In the genomic region with DNA sequence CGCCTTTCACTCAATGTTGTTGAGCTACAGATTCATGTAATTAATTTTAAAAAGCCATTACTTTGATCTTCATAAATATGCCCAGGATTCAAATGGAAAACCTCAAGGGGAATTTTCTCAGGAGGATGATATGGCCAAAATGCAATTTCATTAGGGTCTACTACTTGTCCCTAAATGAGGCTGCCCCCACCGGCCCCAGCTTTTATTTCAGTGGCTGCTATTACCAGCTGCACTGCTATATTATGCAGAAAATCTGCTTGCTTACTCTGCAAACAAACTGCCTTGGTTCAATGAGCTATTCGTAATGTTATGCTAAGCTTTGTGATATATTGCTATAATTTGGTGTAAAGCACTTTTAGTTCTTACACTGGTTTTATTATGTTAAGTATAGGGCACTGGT, we compare ENCODE assay signal across 17 cellular contexts.
DNase-seq lines count a peak whose midpoint lies in the region; ATAC-seq and TF ChIP-seq lines count a peak whose summit lies in the region.
"Had no signal": no experiment of that assay in that cellular context is flagged by ENCODE, and none has a peak within 500 bp of the region (broad histone marks: within the 10 kb centered on the region; RNA-seq: fewer than 3 reads in every experiment).

No MANE protein-coding gene starts in this region.

- peaks cover 74% of the 10 kb centered on the region for H3K4me1 Mint-ChIP-seq in neural crest cell

- WGBS in adrenal gland, 4 donors = 58 to 68% (median 66%) methylated on average over 3 of the region's 3 CpGs

- no peaks in the 10 kb centered on the region for H3K4me1 ChIP-seq in left ventricle myocardium inferior
- H3K4me1 ChIP-seq in adrenal gland (replicated peaks in 1 of 2) = no peaks in the 10 kb centered on the region
- H3K4me1 ChIP-seq in mucosa of descending colon (ENCODE audit: low read depth) = no peaks in the 10 kb centered on the region
- H3K4me1 ChIP-seq: A549 had no signal

- H3K36me3 ChIP-seq in left ventricle myocardium inferior = no peaks in the 10 kb centered on the region
- no peaks in the 10 kb centered on the region for H3K36me3 ChIP-seq in SK-N-MC (ENCODE audit: insufficient read depth, low read length)
- H3K36me3 ChIP-seq in adrenal gland (replicated peaks in 1 of 2) = no peaks in the 10 kb centered on the region
- H3K36me3 ChIP-seq in mucosa of descending colon (ENCODE audit: low read depth) = no peaks in the 10 kb centered on the region

- ATAC-seq in Right ventricle myocardium inferior (no peak), GM18511 (IDR thresholded peaks at IDR 0.05; ENCODE audit: unreplicated experiment) (no peak), mucosa of descending colon (no peak)
- ATAC-seq: A549, GM23338, HCT116 had no signal

- no peaks in the 10 kb centered on the region for H3K9me3 Mint-ChIP-seq in neural crest cell
- H3K9me3 Mint-ChIP-seq: CD4-positive, alpha-beta T cell; GM23338; HFFc6 had no signal

- peak overlapping the region; percentile 52 for H3K4me3 Mint-ChIP-seq in neural crest cell
- H3K4me3 Mint-ChIP-seq: CD4-positive, alpha-beta T cell; GM23338; HFFc6 had no signal

- H3K36me3 Mint-ChIP-seq in neural crest cell (ENCODE audit: low read depth) = no peaks in the 10 kb centered on the region

- H3K4me3 ChIP-seq in left ventricle myocardium inferior = no peak overlapping the region
- H3K4me3 ChIP-seq in SK-N-MC = peak overlapping the region; percentile 54
- H3K4me3 ChIP-seq in adrenal gland = no peak overlapping the region
- no peak overlapping the region for H3K4me3 ChIP-seq in mucosa of descending colon
- H3K4me3 ChIP-seq: A549, GM23338 had no signal

- no peak overlapping the region for H3K27ac Mint-ChIP-seq in neural crest cell (ENCODE audit: unreplicated experiment)
- H3K27ac Mint-ChIP-seq: CD4-positive, alpha-beta T cell; HFFc6 had no signal

- no peak overlapping the region for H3K27ac ChIP-seq in left ventricle myocardium inferior (replicated peaks)
- H3K27ac ChIP-seq in SK-N-MC = no peak overlapping the region
- H3K27ac ChIP-seq in adrenal gland = no peak overlapping the region
- H3K27ac ChIP-seq: A549, C4-2B, HL-60 had no signal

- intact Hi-C loops in Right ventricle myocardium inferior (cut with DNase I) (no loop called here), left ventricle myocardium inferior (cut with micrococcal nuclease) (no loop called here), adrenal gland (cut with DNase I) (no loop called here), mucosa of descending colon (cut with DNase I, micrococcal nuclease) (no loop called here)

- TF ChIP-seq CTCF in left ventricle myocardium inferior (IDR thresholded peaks at IDR 0.05; ENCODE audit: borderline replicate concordance) = no peak
- TF ChIP-seq CTCF in neural crest cell (conservative IDR thresholded peaks at IDR 0.05) = no peak
- no peak for TF ChIP-seq CTCF in adrenal gland (IDR thresholded peaks at IDR 0.05)
- TF ChIP-seq CTCF in mucosa of descending colon (IDR thresholded peaks at IDR 0.05) = no peak

- H3K9me3 ChIP-seq in left ventricle myocardium inferior (replicated peaks) (no peaks in the 10 kb centered on the region), SK-N-MC (ENCODE audit: low read depth, low read length) (no peaks in the 10 kb centered on the region), adrenal gland (replicated peaks in 1 of 3) (no peaks in the 10 kb centered on the region), mucosa of descending colon (no peaks in the 10 kb centered on the region)
- H3K9me3 ChIP-seq: A549 had no signal

- H3K9ac ChIP-seq in SK-N-MC (ENCODE audit: insufficient read length) = no peak overlapping the region

- no peak for TF ChIP-seq POLR2A in adrenal gland (IDR thresholded peaks at IDR 0.05)

- peak; percentile 61 for DNase-seq in Right ventricle myocardium inferior (ENCODE audit: missing footprints)
- no peak for DNase-seq in left ventricle myocardium inferior
- DNase-seq in NCI-H1436 (lab: John Stamatoyannopoulos, UW) = peak; percentile 7
- no peak for DNase-seq in SK-N-MC (ENCODE audit: low read depth, low spot score)
- DNase-seq in neural crest cell (ENCODE audit: low read depth, low spot score) = no peak
- DNase-seq in adrenal gland = no peak
- DNase-seq in mucosa of descending colon = no peak
- DNase-seq: AML-193; Caco-2; CD4-positive, alpha-beta T cell; HFFc6 had no signal

- H3K27me3 Mint-ChIP-seq in neural crest cell (ENCODE audit: low read depth) = peaks cover 3% of the 10 kb centered on the region

- H3K27me3 ChIP-seq in left ventricle myocardium inferior (ENCODE audit: low read depth) (peaks cover 24% of the 10 kb centered on the region), adrenal gland (no peaks in the 10 kb centered on the region)

Comparison
In these comparisons a context has a peak if more than half of its experiments do, and no peak if none do; other contexts are left out.
1. DNase-seq: peak in Right ventricle myocardium inferior (single experiment) and NCI-H1436 (single experiment); none in left ventricle myocardium inferior (single experiment), SK-N-MC (single experiment), neural crest cell (single experiment), adrenal gland (0 of 7) and mucosa of descending colon (0 of 3).